2 cellular contexts compared by ENCODE assay signal in the genomic region with DNA sequence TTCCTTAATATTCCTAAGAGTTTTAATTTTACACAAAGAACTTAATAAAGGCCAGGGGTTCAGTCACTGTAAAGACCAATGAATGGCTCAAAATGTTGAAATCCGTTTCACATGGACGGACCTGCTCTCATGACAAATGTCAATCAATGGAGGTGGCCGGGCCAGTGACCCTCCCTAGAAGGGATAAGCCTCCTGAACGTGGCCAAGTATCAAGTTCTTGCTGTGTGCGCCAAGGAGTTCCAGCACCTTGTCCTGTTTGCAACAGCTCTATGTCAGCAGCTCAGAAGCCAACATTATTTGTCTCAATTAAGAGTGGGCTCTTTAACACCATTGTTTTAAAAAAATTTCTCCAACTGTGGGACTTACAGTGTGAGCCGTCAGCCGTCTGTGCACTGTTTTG. TPM values are rescaled to one million over a fixed set of nuclear protein-coding genes. Genes with fewer than 3 reads are reported as not detected.
"Had no signal": no experiment of that assay in that cellular context is flagged by ENCODE, and none has a peak within 500 bp of the region (broad histone marks: within the 10 kb centered on the region; RNA-seq: fewer than 3 reads in every experiment).

No MANE protein-coding gene starts in this region.

RNA-seq across cellular contexts. Expression of a gene that starts 25.4 kb away (rescaled TPM):
- total RNA-seq: HT-29 had no signal
- polyA plus RNA-seq: IgD-negative memory B cell had no signal
